ENCODE assay signal across 18 cellular contexts in genomic region chr13:39822437-39822836, GRCh38.
"Had no signal": no experiment of that assay in that cellular context is flagged by ENCODE, and none has a peak within 500 bp of the region (broad histone marks: within the 10 kb centered on the region; RNA-seq: fewer than 3 reads in every experiment).

No MANE protein-coding gene starts in this region.

- H3K36me3 ChIP-seq: esophagus squamous epithelium, heart right ventricle, tibial nerve had no signal

- H3K4me3 Mint-ChIP-seq: neural crest cell had no signal

- H3K27me3 Mint-ChIP-seq: activated CD4-positive, alpha-beta memory T cell treated with anti-CD3 and anti-CD28 coated beads, Interleukin-2, amount 10 ng/mL, durations not matched to agents 7 days and 5 days; memory B cell had no signal

- H3K4me3 ChIP-seq: esophagus squamous epithelium, heart right ventricle, tibial nerve had no signal

- H3K27me3 ChIP-seq: tibial nerve had no signal

- ATAC-seq: activated T-cell treated with anti-CD3 and anti-CD28 coated beads, Interleukin-2, amount 50 U/mL, for 4 hours; heart right ventricle; left ventricle myocardium superior; SK-N-SH treated with all-trans-retinoic acid at 6 μM for 48 hours had no signal

- H3K36me3 Mint-ChIP-seq: memory B cell had no signal

- H3K27ac Mint-ChIP-seq: activated CD4-positive, alpha-beta memory T cell treated with anti-CD3 and anti-CD28 coated beads, Interleukin-2, amount 10 ng/mL, durations not matched to agents 7 days and 5 days; memory B cell; progenitor cell of endocrine pancreas had no signal

- FAIRE-seq: urothelium cell line had no signal

- H3K9me3 ChIP-seq: esophagus squamous epithelium, heart right ventricle, tibial nerve had no signal

- H3K27ac ChIP-seq: esophagus squamous epithelium, heart right ventricle, tibial nerve, VCaP had no signal

- DNase-seq: activated CD4-positive, alpha-beta memory T cell treated with anti-CD3 and anti-CD28 coated beads, Interleukin-2, amount 10 ng/mL, durations not matched to agents 7 days and 5 days; activated gamma-delta T cell; activated T-cell treated with anti-CD3 and anti-CD28 coated beads, Interleukin-2, amount 50 U/mL, for 4 hours; aorta; effector CD4-positive, alpha-beta T cell; esophagus squamous epithelium; heart right ventricle; kidney glomerular epithelial cell; left ventricle myocardium superior; stimulated activated CD4-positive, alpha-beta T cell treated with anti-CD3 and anti-CD28 coated beads, Interleukin-2, amount 100 ng/mL, for 24 hours; stimulated activated naive CD4-positive, alpha-beta T cell treated with Interleukin-2 at 50 U/mL for 16 hours had no signal

- H3K9me3 Mint-ChIP-seq: activated CD4-positive, alpha-beta memory T cell treated with anti-CD3 and anti-CD28 coated beads, Interleukin-2, amount 10 ng/mL, durations not matched to agents 7 days and 5 days; activated T-cell treated with anti-CD3 and anti-CD28 coated beads, Interleukin-2, amount 50 U/mL, for 4 hours; memory B cell; neural crest cell had no signal

- H3K4me1 ChIP-seq: esophagus squamous epithelium had no signal
